ENCODE assay signal across 8 cellular contexts in genomic region chr7:100220833-100221718, GRCh38. TPM values are rescaled to one million over a fixed set of nuclear protein-coding genes. Genes with fewer than 3 reads are reported as not detected.
A peak's percentile ranks its signal among the peaks of the same experiment; 100 is the strongest.
DNase-seq lines count a peak whose midpoint lies in the region; ATAC-seq and TF ChIP-seq lines count a peak whose summit lies in the region.

No MANE protein-coding gene starts in this region.

- H3K9me3 ChIP-seq in right lobe of liver (no peaks in the 10 kb centered on the region), upper lobe of right lung (no peaks in the 10 kb centered on the region), tibial nerve (no peaks in the 10 kb centered on the region), gastroesophageal sphincter (no peaks in the 10 kb centered on the region)

- no peak for TF ChIP-seq CTCF in GM13977 (IDR thresholded peaks at IDR 0.05; ENCODE audit: extremely low read depth, insufficient read depth, missing control alignments)
- no peak for TF ChIP-seq CTCF in right lobe of liver (IDR thresholded peaks at IDR 0.05)
- no peak for TF ChIP-seq CTCF in upper lobe of right lung (IDR thresholded peaks at IDR 0.05)
- no peak for TF ChIP-seq CTCF in tibial nerve (IDR thresholded peaks at IDR 0.05)
- TF ChIP-seq CTCF in gastroesophageal sphincter (IDR thresholded peaks at IDR 0.05): no peak

- H3K4me3 Mint-ChIP-seq in activated CD4-positive, alpha-beta T cell treated with anti-CD3 and anti-CD28 coated beads, Interleukin-2, amount 10 ng/mL, durations not matched to agents 7 days and 5 days: peak overlapping the region; percentile 82

- no peak overlapping the region for H3K4me3 ChIP-seq in right lobe of liver
- peak overlapping the region; percentile 34 for H3K4me3 ChIP-seq in upper lobe of right lung
- peak overlapping the region in 1 of 4 donors; percentile 44 for H3K4me3 ChIP-seq in tibial nerve
- H3K4me3 ChIP-seq in gastroesophageal sphincter: peak overlapping the region in 1 of 2 donors; percentile 14

- no peaks in the 10 kb centered on the region for H3K27me3 Mint-ChIP-seq in activated CD4-positive, alpha-beta T cell treated with anti-CD3 and anti-CD28 coated beads, Interleukin-2, amount 10 ng/mL, durations not matched to agents 7 days and 5 days

- H3K9me3 Mint-ChIP-seq in activated CD4-positive, alpha-beta T cell treated with anti-CD3 and anti-CD28 coated beads, Interleukin-2, amount 10 ng/mL, durations not matched to agents 7 days and 5 days: no peaks in the 10 kb centered on the region

- TF ChIP-seq POLR2A in right lobe of liver (IDR thresholded peaks at IDR 0.05) (no peak), tibial nerve (IDR thresholded peaks at IDR 0.05) (no peak), gastroesophageal sphincter (IDR thresholded peaks at IDR 0.05) (no peak)

- peak; percentile 50 for ATAC-seq in HG02840 (IDR thresholded peaks at IDR 0.05; ENCODE audit: low FRiP score, unreplicated experiment)
- ATAC-seq in right lobe of liver: peak in 3 of 4 donors; percentile 10 to 26 (median 11)
- ATAC-seq in upper lobe of right lung: peak; percentile 18
- no peak for ATAC-seq in gastroesophageal sphincter

- in situ Hi-C loops in GM13977 (cut with MboI; ENCODE audit: low pct_unique_long_range_greater_than_20kb, low sequenced_read_pairs, unreplicated experiment): no loop called here

- POLR2A ChIA-PET in activated CD4-positive, alpha-beta T cell treated with anti-CD3 and anti-CD28 coated beads, Interleukin-2, amount 10 ng/mL, durations not matched to agents 7 days and 5 days (lab: Charles Lee): interaction anchor here (0.7 kb wide), 1 partner anchor 207 kb away, joined by 3 read pairs; no protein-coding TSS in a partner anchor

- H3K36me3 ChIP-seq in right lobe of liver (no peaks in the 10 kb centered on the region), upper lobe of right lung (no peaks in the 10 kb centered on the region), tibial nerve (peaks cover 0 to 59% (median 0%) of the 10 kb centered on the region in 3 donors), gastroesophageal sphincter (peaks cover 0 to 49% of the 10 kb centered on the region in 2 donors)

- H3K4me1 ChIP-seq in right lobe of liver (no peaks in the 10 kb centered on the region), upper lobe of right lung (no peaks in the 10 kb centered on the region), tibial nerve (peaks cover 0 to 8% (median 0%) of the 10 kb centered on the region in 4 donors), gastroesophageal sphincter (peaks cover 0 to 3% (median 0%) of the 10 kb centered on the region in 3 donors)

- peak; percentile 81 for DNase-seq in GM13977 (ENCODE audit: low spot score)
- DNase-seq in activated CD4-positive, alpha-beta T cell treated with anti-CD3 and anti-CD28 coated beads, Interleukin-2, amount 10 ng/mL, durations not matched to agents 7 days and 5 days: peak; percentile 81
- DNase-seq in right lobe of liver: peak in 1 of 3 donors; percentile 29
- DNase-seq in upper lobe of right lung: no peak
- no peak for DNase-seq in tibial nerve (ENCODE audit: low spot score in 2 of 2)
- no peak for DNase-seq in occipital lobe (lab: John Stamatoyannopoulos, UW)

- 60% methylated on average over 2 of the region's 18 CpGs for WGBS in right lobe of liver (ENCODE audit: insufficient coverage, low coverage, low lambda C conversion rate, missing lambda C conversion rate)
- WGBS in tibial nerve, 2 donors: 80 to 89% methylated on average over 18 of the region's 18 CpGs
- WGBS in gastroesophageal sphincter (ENCODE audit: low coverage in 1 of 2), 2 donors: 67% methylated on average over 5 of the region's 18 CpGs; no CpG with 5 or more reads in 1 of the 2 donors

- CTCF ChIA-PET in activated CD4-positive, alpha-beta T cell treated with anti-CD3 and anti-CD28 coated beads, Interleukin-2, amount 10 ng/mL, durations not matched to agents 7 days and 5 days (lab: Charles Lee): interaction anchor here (0.6 to 2.4 kb wide), 9 partner anchors 10 to 338 kb away, joined by 3 to 7 read pairs (median 5); partner anchors contain the start of genes GAL3ST4 and LAMTOR4

- H3K27ac Mint-ChIP-seq in activated CD4-positive, alpha-beta T cell treated with anti-CD3 and anti-CD28 coated beads, Interleukin-2, amount 10 ng/mL, durations not matched to agents 7 days and 5 days: peak overlapping the region; percentile 98

- peaks cover 58% of the 10 kb centered on the region for H3K36me3 Mint-ChIP-seq in activated CD4-positive, alpha-beta T cell treated with anti-CD3 and anti-CD28 coated beads, Interleukin-2, amount 10 ng/mL, durations not matched to agents 7 days and 5 days (ENCODE audit: low read depth)

- intact Hi-C loops in right lobe of liver (cut with DNase I) (loop anchor here (10.0 kb wide), 1 partner anchor 86 kb away; no protein-coding TSS in a partner anchor), upper lobe of right lung (cut with DNase I) (no loop called here)

- H3K27ac ChIP-seq in right lobe of liver: peak overlapping the region in 2 of 3 donors; percentile 43 to 54
- peak overlapping the region; percentile 55 for H3K27ac ChIP-seq in upper lobe of right lung
- H3K27ac ChIP-seq in tibial nerve: peak overlapping the region in 2 of 4 donors; percentile 5 to 85
- H3K27ac ChIP-seq in gastroesophageal sphincter: peak overlapping the region in 1 of 4 donors; percentile 33

- H3K27me3 ChIP-seq in right lobe of liver (no peaks in the 10 kb centered on the region), upper lobe of right lung (no peaks in the 10 kb centered on the region), tibial nerve (no peaks in the 10 kb centered on the region), gastroesophageal sphincter (no peaks in the 10 kb centered on the region)

- H3K4me1 Mint-ChIP-seq in activated CD4-positive, alpha-beta T cell treated with anti-CD3 and anti-CD28 coated beads, Interleukin-2, amount 10 ng/mL, durations not matched to agents 7 days and 5 days: peaks cover 62% of the 10 kb centered on the region

- no peak for TF ChIP-seq EP300 in tibial nerve (IDR thresholded peaks at IDR 0.05)
- TF ChIP-seq EP300 in gastroesophageal sphincter (IDR thresholded peaks at IDR 0.05): no peak

RNA-seq across cellular contexts. Expression of gene PVRIG, which starts 1.3 kb away (rescaled TPM):
- 10 to 100 TPM; 61.2 to 66.6 TPM for total RNA-seq in activated CD4-positive, alpha-beta T cell treated with anti-CD3 and anti-CD28 coated beads, Interleukin-2, amount 10 ng/mL, durations not matched to agents 7 days and 5 days
- total RNA-seq in right lobe of liver (under 1 TPM in 3 of 6 experiments, not detected in 3; 0.17 to 0.89 (median 0.37) TPM), upper lobe of right lung (1.4 TPM), tibial nerve (under 1 TPM in 1 of 4 donors, not detected in 3; 0.78 TPM), occipital lobe (not detected), gastroesophageal sphincter (under 1 TPM in 1 of 4 donors, not detected in 3; 0.27 TPM)

RNA-seq across cellular contexts. Expression of gene STAG3, which starts 43.4 kb away (rescaled TPM):
- total RNA-seq in activated CD4-positive, alpha-beta T cell treated with anti-CD3 and anti-CD28 coated beads, Interleukin-2, amount 10 ng/mL, durations not matched to agents 7 days and 5 days: 10 to 100 TPM; 24.2 to 24.7 TPM
- 1 to 10 TPM in 4 of 6 experiments, under 1 TPM in 2; 0.81 to 5.9 (median 4.4) TPM for total RNA-seq in right lobe of liver
- total RNA-seq in upper lobe of right lung: 2.3 TPM
- 1 to 10 TPM; 4.2 to 8.2 (median 6.5) TPM for total RNA-seq in tibial nerve
- total RNA-seq in occipital lobe: 0.78 TPM
- under 1 TPM in 1 of 4 donors, not detected in 3; 0.47 TPM for total RNA-seq in gastroesophageal sphincter

RNA-seq across cellular contexts. Expression of gene GPC2, which starts 43.9 kb away (rescaled TPM):
- 10 to 100 TPM; 13.9 to 20.9 TPM for total RNA-seq in activated CD4-positive, alpha-beta T cell treated with anti-CD3 and anti-CD28 coated beads, Interleukin-2, amount 10 ng/mL, durations not matched to agents 7 days and 5 days
- under 1 TPM in 2 of 6 experiments, not detected in 4; 0.35 to 0.40 TPM for total RNA-seq in right lobe of liver
- total RNA-seq in upper lobe of right lung: 0.49 TPM
- 1 to 10 TPM; 1.1 to 3.1 (median 1.7) TPM for total RNA-seq in tibial nerve
- total RNA-seq in occipital lobe: 71.9 TPM
- total RNA-seq in gastroesophageal sphincter: 1 to 10 TPM in 3 of 4 donors, under 1 TPM in 1; 0.39 to 3.4 (median 2.0) TPM

RNA-seq across cellular contexts. Expression of gene GAL3ST4, which starts 52.7 kb away (rescaled TPM):
- 10 to 100 TPM; 14.2 to 15.6 TPM for total RNA-seq in activated CD4-positive, alpha-beta T cell treated with anti-CD3 and anti-CD28 coated beads, Interleukin-2, amount 10 ng/mL, durations not matched to agents 7 days and 5 days
- 1 to 10 TPM in 1 of 6 experiments, under 1 TPM in 4, not detected in 1; 0.12 to 1.1 (median 0.56) TPM for total RNA-seq in right lobe of liver
- 4.4 TPM for total RNA-seq in upper lobe of right lung
- 1 to 10 TPM; 2.7 to 8.3 (median 3.8) TPM for total RNA-seq in tibial nerve
- total RNA-seq in occipital lobe: 2.3 TPM
- total RNA-seq in gastroesophageal sphincter: 1 to 10 TPM; 2.0 to 3.6 (median 2.8) TPM

Comparison
In these comparisons a context has a peak if more than half of its experiments do, and no peak if none do; other contexts are left out.
1. DNase-seq: peak in GM13977 (single experiment) and activated CD4-positive, alpha-beta T cell treated with anti-CD3 and anti-CD28 coated beads, Interleukin-2, amount 10 ng/mL, durations not matched to agents 7 days and 5 days (single experiment); none in upper lobe of right lung (single experiment), tibial nerve (0 of 2) and occipital lobe (single experiment).
2. RNA of gene PVRIG, which starts 1.3 kb away (total RNA-seq): 61.2 to 66.6 TPM in activated CD4-positive, alpha-beta T cell treated with anti-CD3 and anti-CD28 coated beads, Interleukin-2, amount 10 ng/mL, durations not matched to agents 7 days and 5 days; 1.4 TPM in upper lobe of right lung (single experiment), 0.17 to 0.89 TPM in right lobe of liver, 0.78 TPM in tibial nerve, not detected in occipital lobe (single experiment) and 0.27 TPM in gastroesophageal sphincter; every median in the first group is over 10 times any median in the second.